ENCODE assay signal across 8 cellular contexts in the genomic region with DNA sequence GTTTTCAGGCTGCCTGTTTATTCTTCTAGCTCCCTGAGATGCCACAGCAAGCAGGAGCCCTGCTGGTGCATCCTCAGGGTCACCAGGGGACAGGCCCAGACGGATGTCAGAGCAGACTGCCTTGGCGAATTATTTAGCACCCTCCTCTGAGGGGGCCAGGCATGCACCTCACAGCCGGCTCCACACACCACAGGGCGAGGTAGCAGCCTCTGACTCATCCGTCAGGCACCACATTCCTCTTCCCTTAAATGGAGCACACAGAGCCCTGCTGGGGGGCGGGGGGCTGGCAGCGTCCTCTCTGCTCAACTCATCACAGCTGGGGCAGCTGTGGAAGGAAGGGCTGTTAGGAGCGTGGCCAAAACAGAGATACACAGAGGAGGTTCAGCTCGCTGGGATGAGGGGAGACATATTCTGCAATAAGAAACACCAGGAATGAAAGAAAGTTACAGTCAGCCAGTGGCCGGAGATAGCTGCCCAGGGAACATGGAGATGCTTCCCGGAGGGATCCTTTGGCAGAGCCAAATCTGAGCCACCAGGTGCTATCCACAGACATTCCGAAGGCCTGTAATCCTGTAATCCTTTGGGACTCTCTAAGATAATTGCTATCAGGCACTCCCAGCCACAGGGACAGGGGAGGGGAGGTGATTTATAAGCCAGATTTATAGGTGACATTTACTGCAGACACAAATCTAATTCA.
A peak's percentile ranks its signal among the peaks of the same experiment; 100 is the strongest.
DNase-seq lines count a peak whose midpoint lies in the region; ATAC-seq lines count a peak whose summit lies in the region.

No MANE protein-coding gene starts in this region.

- ATAC-seq in GM21619 (IDR thresholded peaks at IDR 0.05; ENCODE audit: unreplicated experiment): no peak
- ATAC-seq in GM18520 (IDR thresholded peaks at IDR 0.05; ENCODE audit: unreplicated experiment): no peak

- peak; percentile 13 for DNase-seq in HPDE6-E6E7 (ENCODE audit: extremely low spot score)
- peak; percentile 98 for DNase-seq in astrocyte of the hippocampus (ENCODE audit: low read depth, low spot score)
- DNase-seq in iPS-NIHi11 (ENCODE audit: low spot score): peak; percentile 82
- DNase-seq in smooth muscle cell of the brain vasculature (ENCODE audit: low read depth, low spot score): peak; percentile 96
- no peak for DNase-seq in DMS114 treated with DMSO at 0.1 percent for 48 hours (lab: John Stamatoyannopoulos, UW; ENCODE audit: unreplicated experiment)
- DNase-seq in stimulated activated CD8-positive, alpha-beta memory T cell treated with anti-CD3 and anti-CD28 coated beads, Interleukin-4, amount 100 ng/mL, for 48 hours: no peak

Comparison
In these comparisons a context has a peak if more than half of its experiments do, and no peak if none do; other contexts are left out.
1. DNase-seq: peak in HPDE6-E6E7 (single experiment), astrocyte of the hippocampus (single experiment), iPS-NIHi11 (single experiment) and smooth muscle cell of the brain vasculature (single experiment); none in DMS114 treated with DMSO at 0.1 percent for 48 hours (single experiment) and stimulated activated CD8-positive, alpha-beta memory T cell treated with anti-CD3 and anti-CD28 coated beads, Interleukin-4, amount 100 ng/mL, for 48 hours (single experiment).